In the genomic region with DNA sequence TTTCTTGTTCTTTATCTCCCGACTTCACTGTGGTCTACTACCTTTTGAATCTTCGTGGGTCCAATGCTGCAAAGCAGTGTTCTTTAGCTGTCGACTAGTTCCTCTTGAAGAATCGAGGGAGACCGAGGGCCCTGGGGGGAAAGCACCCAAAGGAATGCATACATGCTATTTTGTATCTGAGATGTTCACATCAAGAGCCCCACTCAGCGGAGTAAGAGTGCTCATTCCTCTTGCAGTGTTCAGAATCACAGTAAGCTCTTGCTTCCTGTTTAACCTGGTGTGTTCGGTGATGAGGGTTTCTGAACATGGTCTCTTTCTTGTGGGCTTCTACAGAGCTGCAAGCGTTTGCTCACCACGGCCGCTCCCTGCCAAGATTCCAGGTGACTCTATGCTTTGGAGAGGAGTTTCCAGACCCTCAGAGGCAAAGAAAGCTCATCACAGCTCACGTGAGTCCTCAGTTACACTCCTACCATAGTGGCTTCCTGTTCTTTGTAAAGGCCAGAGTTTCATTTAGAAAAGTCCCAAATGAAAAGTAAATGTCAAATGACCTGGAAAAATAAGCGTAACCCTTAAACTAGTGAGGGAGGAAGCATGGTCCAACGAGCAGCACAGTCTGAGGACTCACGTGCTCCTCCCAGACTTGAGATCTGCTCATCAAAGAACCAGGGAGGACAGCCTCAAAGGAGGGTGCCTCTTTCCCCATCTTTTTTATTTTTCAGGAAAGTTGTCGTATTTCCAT, we compare ENCODE assay signal across 18 cellular contexts. TPM values are rescaled to one million over a fixed set of nuclear protein-coding genes. Genes with fewer than 3 reads are reported as not detected.
A peak's percentile ranks its signal among the peaks of the same experiment; 100 is the strongest.
DNase-seq lines count a peak whose midpoint lies in the region; ATAC-seq and FAIRE-seq lines count a peak whose summit lies in the region.
"Had no signal": no experiment of that assay in that cellular context is flagged by ENCODE, and none has a peak within 500 bp of the region (broad histone marks: within the 10 kb centered on the region; RNA-seq: fewer than 3 reads in every experiment).

No MANE protein-coding gene starts in this region.

- POLR2A ChIA-PET in activated CD4-positive, alpha-beta memory T cell treated with anti-CD3 and anti-CD28 coated beads for 36 hours (lab: Charles Lee): interaction anchor here (0.9 to 10.5 kb wide), 13 partner anchors 9 to 169 kb away, joined by 3 to 191 read pairs (median 14); partner anchors contain the start of gene IRF4

- H3K27me3 Mint-ChIP-seq in CD4-positive, CD25-positive, alpha-beta regulatory T cell: no peaks in the 10 kb centered on the region
- no peaks in the 10 kb centered on the region for H3K27me3 Mint-ChIP-seq in activated CD4-positive, alpha-beta memory T cell treated with anti-CD3 and anti-CD28 coated beads for 36 hours
- H3K27me3 Mint-ChIP-seq in dendritic cell treated with granulocyte-macrophage colony-stimulating factor and Interleukin-4, amounts not matched to agents 40 ng/mL and 50 ng/mL, for 4 days: no peaks in the 10 kb centered on the region

- no peaks in the 10 kb centered on the region for H3K27me3 ChIP-seq in CD4-positive, CD25-positive, alpha-beta regulatory T cell (ENCODE audit: control insufficient read depth, insufficient read depth, low read length)
- H3K27me3 ChIP-seq: brain microvascular endothelial cell had no signal

- peak overlapping the region; percentile 88 to 97 (median 92) for H3K27ac Mint-ChIP-seq in CD4-positive, CD25-positive, alpha-beta regulatory T cell
- H3K27ac Mint-ChIP-seq in activated CD4-positive, alpha-beta memory T cell treated with anti-CD3 and anti-CD28 coated beads for 36 hours: peak overlapping the region; percentile 89
- peak overlapping the region; percentile 39 for H3K27ac Mint-ChIP-seq in dendritic cell treated with granulocyte-macrophage colony-stimulating factor and Interleukin-4, amounts not matched to agents 40 ng/mL and 50 ng/mL, for 4 days
- H3K27ac Mint-ChIP-seq: mesothelial cell of epicardium, progenitor cell of endocrine pancreas had no signal

- H3K4me3 ChIP-seq in CD4-positive, CD25-positive, alpha-beta regulatory T cell (ENCODE audit: low read depth, low read length): peak overlapping the region; percentile 74
- H3K4me3 ChIP-seq: gastroesophageal sphincter, HAP-1 had no signal

- peak; percentile 80 for FAIRE-seq in GM18507 (lab: Jason Lieb, UNC)
- FAIRE-seq: islet of Langerhans, urothelium cell line had no signal

- H3K4me1 Mint-ChIP-seq in CD4-positive, CD25-positive, alpha-beta regulatory T cell: peaks cover 25 to 79% (median 50%) of the 10 kb centered on the region in 4 donors
- H3K4me1 Mint-ChIP-seq in activated CD4-positive, alpha-beta memory T cell treated with anti-CD3 and anti-CD28 coated beads for 36 hours (ENCODE audit: low read depth): peaks cover 86% of the 10 kb centered on the region
- peaks cover 69% of the 10 kb centered on the region for H3K4me1 Mint-ChIP-seq in dendritic cell treated with granulocyte-macrophage colony-stimulating factor and Interleukin-4, amounts not matched to agents 40 ng/mL and 50 ng/mL, for 4 days (ENCODE audit: low read depth)

- H3K36me3 ChIP-seq in CD4-positive, CD25-positive, alpha-beta regulatory T cell (ENCODE audit: control insufficient read depth, insufficient read depth, low read length): peaks cover 71% of the 10 kb centered on the region
- H3K36me3 ChIP-seq: BE2C, brain microvascular endothelial cell, gastroesophageal sphincter, HAP-1 had no signal

- H3K9me3 ChIP-seq in CD4-positive, CD25-positive, alpha-beta regulatory T cell (ENCODE audit: control insufficient read depth in 2 of 2, low read length in 2 of 2): no peaks in the 10 kb centered on the region
- H3K9me3 ChIP-seq: BE2C, gastroesophageal sphincter, HAP-1 had no signal

- H3K4me3 Mint-ChIP-seq in CD4-positive, CD25-positive, alpha-beta regulatory T cell: peak overlapping the region; percentile 84 to 89 (median 87)
- peak overlapping the region; percentile 67 for H3K4me3 Mint-ChIP-seq in activated CD4-positive, alpha-beta memory T cell treated with anti-CD3 and anti-CD28 coated beads for 36 hours
- no peak overlapping the region for H3K4me3 Mint-ChIP-seq in dendritic cell treated with granulocyte-macrophage colony-stimulating factor and Interleukin-4, amounts not matched to agents 40 ng/mL and 50 ng/mL, for 4 days
- H3K4me3 Mint-ChIP-seq: mesothelial cell of epicardium had no signal

- H3K9me3 Mint-ChIP-seq in CD4-positive, CD25-positive, alpha-beta regulatory T cell: no peaks in the 10 kb centered on the region
- no peaks in the 10 kb centered on the region for H3K9me3 Mint-ChIP-seq in activated CD4-positive, alpha-beta memory T cell treated with anti-CD3 and anti-CD28 coated beads for 36 hours
- no peaks in the 10 kb centered on the region for H3K9me3 Mint-ChIP-seq in dendritic cell treated with granulocyte-macrophage colony-stimulating factor and Interleukin-4, amounts not matched to agents 40 ng/mL and 50 ng/mL, for 4 days
- H3K9me3 Mint-ChIP-seq: mesothelial cell of epicardium had no signal

- peak in 2 of 3 donors; percentile 52 to 74 for DNase-seq in CD4-positive, CD25-positive, alpha-beta regulatory T cell
- DNase-seq in GM18507 (ENCODE audit: extremely low spot score, insufficient read length, low read depth): no peak
- peak; percentile 41 for DNase-seq in activated CD4-positive, alpha-beta memory T cell treated with anti-CD3 and anti-CD28 coated beads for 36 hours
- no peak for DNase-seq in HK-2 (ENCODE audit: unreplicated experiment)
- no peak for DNase-seq in NCI-H2081 (lab: John Stamatoyannopoulos, UW)
- no peak for DNase-seq in mucosa of gallbladder (ENCODE audit: low spot score)
- DNase-seq: BE2C; brain microvascular endothelial cell; NCI-H2107; NK-92 treated with Interleukin-12 subunit alpha and Interleukin-12 subunit beta, amount 100 ng/mL, for 24 hours had no signal

- H3K36me3 Mint-ChIP-seq in CD4-positive, CD25-positive, alpha-beta regulatory T cell: peaks cover 73% of the 10 kb centered on the region
- peaks cover 96% of the 10 kb centered on the region for H3K36me3 Mint-ChIP-seq in activated CD4-positive, alpha-beta memory T cell treated with anti-CD3 and anti-CD28 coated beads for 36 hours
- H3K36me3 Mint-ChIP-seq in dendritic cell treated with granulocyte-macrophage colony-stimulating factor and Interleukin-4, amounts not matched to agents 40 ng/mL and 50 ng/mL, for 4 days (ENCODE audit: low read depth): peaks cover 100% of the 10 kb centered on the region
- H3K36me3 Mint-ChIP-seq: mesothelial cell of epicardium had no signal

- ATAC-seq in CD4-positive, CD25-positive, alpha-beta regulatory T cell (ENCODE audit: low read depth in 2 of 2): peak; percentile 27 to 42
- ATAC-seq in HG02763 (IDR thresholded peaks at IDR 0.05; ENCODE audit: unreplicated experiment): no peak
- ATAC-seq: gastroesophageal sphincter had no signal

- CTCF ChIA-PET in activated CD4-positive, alpha-beta memory T cell treated with anti-CD3 and anti-CD28 coated beads for 36 hours (lab: Charles Lee): interaction anchor here (0.6 to 4.5 kb wide), 5 partner anchors 10 to 216 kb away, joined by 3 to 20 read pairs (median 4); partner anchors contain the start of gene IRF4

- H3K27ac ChIP-seq in CD4-positive, CD25-positive, alpha-beta regulatory T cell (ENCODE audit: insufficient read depth, low read length, poor library complexity, severe bottlenecking): peak overlapping the region; percentile 60
- H3K27ac ChIP-seq: brain microvascular endothelial cell, gastroesophageal sphincter had no signal

- H3K4me1 ChIP-seq in CD4-positive, CD25-positive, alpha-beta regulatory T cell (ENCODE audit: control insufficient read depth, insufficient read depth, low read length, poor library complexity, severe bottlenecking): peaks cover 50% of the 10 kb centered on the region
- H3K4me1 ChIP-seq: BE2C, gastroesophageal sphincter had no signal

- intact Hi-C loops in activated CD4-positive, alpha-beta memory T cell treated with anti-CD3 and anti-CD28 coated beads for 36 hours (cut with micrococcal nuclease): loop anchor here (1.0 to 2.0 kb wide), 2 partner anchors 14 to 17 kb away; partner anchors contain the start of gene IRF4
- intact Hi-C loops in dendritic cell treated with granulocyte-macrophage colony-stimulating factor and Interleukin-4, amounts not matched to agents 40 ng/mL and 50 ng/mL, for 4 days (cut with micrococcal nuclease): loop anchor here (10.0 kb wide), 1 partner anchor 180 kb away; no protein-coding TSS in a partner anchor

RNA-seq across cellular contexts. Expression of gene IRF4, which starts 13.3 kb away (rescaled TPM):
- 71.3 TPM for total RNA-seq in CD4-positive, CD25-positive, alpha-beta regulatory T cell
- 10 to 100 TPM in 3 of 4 donors, 1 to 10 TPM in 1; 9.0 to 14.3 (median 11.2) TPM for polyA plus RNA-seq in CD4-positive, CD25-positive, alpha-beta regulatory T cell
- 100 to 1,000 TPM; 689 to 705 TPM for total RNA-seq in activated CD4-positive, alpha-beta memory T cell treated with anti-CD3 and anti-CD28 coated beads for 36 hours
- 2.9 TPM for total RNA-seq in mucosa of gallbladder
- total RNA-seq: mesothelial cell of epicardium, progenitor cell of endocrine pancreas had no signal

Comparison
In these comparisons a context has a peak if more than half of its experiments do, and no peak if none do; other contexts are left out.
1. DNase-seq: peak in CD4-positive, CD25-positive, alpha-beta regulatory T cell (2 of 3) and activated CD4-positive, alpha-beta memory T cell treated with anti-CD3 and anti-CD28 coated beads for 36 hours (single experiment); none in GM18507 (single experiment), HK-2 (single experiment), NCI-H2081 (0 of 2) and mucosa of gallbladder (single experiment).
2. H3K27ac Mint-ChIP-seq: peak in every context shown above with its lines; median percentile 92 in CD4-positive, CD25-positive, alpha-beta regulatory T cell; 89 in activated CD4-positive, alpha-beta memory T cell treated with anti-CD3 and anti-CD28 coated beads for 36 hours; 39 in dendritic cell treated with granulocyte-macrophage colony-stimulating factor and Interleukin-4, amounts not matched to agents 40 ng/mL and 50 ng/mL, for 4 days.
3. RNA of gene IRF4, which starts 13.3 kb away (total RNA-seq): 689 to 705 TPM in activated CD4-positive, alpha-beta memory T cell treated with anti-CD3 and anti-CD28 coated beads for 36 hours and 71.3 TPM in CD4-positive, CD25-positive, alpha-beta regulatory T cell (single experiment); 2.9 TPM in mucosa of gallbladder (single experiment); every median in the first group is over 10 times any median in the second.